1 cellular context compared by ENCODE assay signal in the genomic region with DNA sequence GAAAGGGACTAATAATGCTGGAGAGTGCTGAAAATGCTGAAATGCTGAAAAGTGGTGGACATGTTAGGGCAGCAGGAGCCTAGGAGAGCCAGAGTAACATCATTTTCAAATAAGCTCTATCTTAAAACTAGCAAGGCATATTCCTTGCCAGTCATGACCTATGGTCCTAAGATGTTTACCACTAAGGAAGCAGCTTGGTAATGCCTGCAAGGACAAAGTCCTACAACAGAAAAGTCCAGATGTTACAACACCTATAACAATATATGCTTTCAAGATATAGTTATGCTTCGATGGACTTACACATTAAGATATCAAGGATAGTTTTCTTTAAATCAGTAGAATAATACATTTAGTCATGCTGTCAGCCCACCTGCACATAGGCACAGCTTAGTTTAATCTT.
A peak's percentile ranks its signal among the peaks of the same experiment; 100 is the strongest.
TF ChIP-seq lines count a peak whose summit lies in the region.

No MANE protein-coding gene starts in this region.

TF ChIP-seq in HepG2, 621 proteins besides CTCF, POLR2A, EP300 and RAD21:
- TF ChIP-seq FOXC1 (CRISPR knock-in tag; IDR thresholded peaks at IDR 0.05; ENCODE audit: borderline replicate concordance) (no peak), GATAD2A (CRISPR knock-in tag; IDR thresholded peaks at IDR 0.05) (0 out of 2 replicates have a peak, but pooled peaks have one; percentile 6), HNF4A (CRISPR knock-in tag; IDR thresholded peaks at IDR 0.05) (peak; percentile 16; the same call in 1 of the 2 replicates)
